In the genomic region with DNA sequence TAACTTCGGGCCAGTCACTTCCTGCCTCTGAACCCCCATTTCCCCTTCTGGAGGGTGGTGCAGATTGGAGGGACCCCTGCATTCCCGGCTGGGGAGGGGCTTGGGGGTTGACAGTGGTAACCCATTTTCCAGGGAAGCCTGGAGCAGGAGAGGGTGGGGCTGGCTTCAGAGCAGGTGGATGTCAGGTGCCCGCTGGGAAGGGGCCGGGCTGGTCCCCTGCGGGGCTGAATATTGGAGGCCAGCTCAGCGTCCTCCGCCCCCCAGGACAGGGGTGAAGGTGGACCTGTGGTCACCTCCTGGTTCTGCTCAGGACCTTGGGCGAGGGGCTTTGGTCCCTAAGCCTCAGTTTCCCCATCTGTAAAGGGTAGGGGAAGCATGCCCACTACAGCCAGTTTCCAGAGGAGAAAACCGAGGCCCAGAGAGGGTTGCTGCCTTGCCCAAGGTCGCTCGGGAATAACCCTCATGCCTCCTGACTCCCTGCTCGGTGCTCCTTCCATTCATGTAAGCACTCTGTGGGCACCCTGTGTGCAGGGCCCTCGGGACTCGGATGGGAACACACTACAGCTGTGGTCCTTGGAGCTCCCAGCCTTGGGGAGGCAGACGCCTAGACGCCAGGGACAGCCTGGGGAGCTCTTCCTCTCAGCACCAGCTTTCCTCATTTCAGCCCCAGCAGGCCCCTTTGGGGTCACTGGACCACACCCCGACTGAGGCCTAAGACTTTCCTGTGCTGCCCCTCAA, we compare ENCODE assay signal across 8 cellular contexts. TPM values are rescaled to one million over a fixed set of nuclear protein-coding genes. Genes with fewer than 3 reads are reported as not detected.
A peak's percentile ranks its signal among the peaks of the same experiment; 100 is the strongest.
DNase-seq lines count a peak whose midpoint lies in the region; TF ChIP-seq lines count a peak whose summit lies in the region.

No MANE protein-coding gene starts in this region.

- peak overlapping the region; percentile 76 for H2AFZ ChIP-seq in hepatocyte

- no peak for TF ChIP-seq CTCF in WI38 (IDR thresholded peaks at IDR 0.05; ENCODE audit: low read depth, low read length)
- no peak for TF ChIP-seq CTCF in hepatocyte (IDR thresholded peaks at IDR 0.05; ENCODE audit: poor library complexity)
- no peak for TF ChIP-seq CTCF in spleen (IDR thresholded peaks at IDR 0.05 in 8 of 11, conservative IDR thresholded peaks at IDR 0.05 in 3 of 11)

- H3K9me2 ChIP-seq in hepatocyte (replicated peaks; ENCODE audit: insufficient read depth) = no peaks in the 10 kb centered on the region

- H4K20me1 ChIP-seq in hepatocyte (ENCODE audit: insufficient read depth, poor library complexity, severe bottlenecking) = no peaks in the 10 kb centered on the region

- no peaks in the 10 kb centered on the region for H3K27me3 ChIP-seq in HAP-1 (ENCODE audit: low read depth)
- H3K27me3 ChIP-seq in hepatocyte = peaks cover 10% of the 10 kb centered on the region
- H3K27me3 ChIP-seq in spleen (replicated peaks in 1 of 7) = peaks cover 0 to 3% (median 0%) of the 10 kb centered on the region in 7 donors

- H3K4me3 ChIP-seq in HAP-1 = peak overlapping the region; percentile 84
- peak overlapping the region; percentile 75 for H3K4me3 ChIP-seq in WI38 (ENCODE audit: low read depth, low read length)
- H3K4me3 ChIP-seq in hepatocyte = peak overlapping the region; percentile 81
- H3K4me3 ChIP-seq in spleen = peak overlapping the region; percentile 74 to 99 (median 93)

- TF ChIP-seq POLR2A in spleen (IDR thresholded peaks at IDR 0.05) = no peak

- in situ Hi-C loops in HAP-1 (cut with MboI; ENCODE audit: low sequenced_read_pairs) = no loop called here

- H3K4me2 ChIP-seq in hepatocyte = peak overlapping the region; percentile 99

- H3K9me3 ChIP-seq in HAP-1 (no peaks in the 10 kb centered on the region), hepatocyte (ENCODE audit: low read depth) (no peaks in the 10 kb centered on the region), spleen (no peaks in the 10 kb centered on the region)

- H3K79me2 ChIP-seq in hepatocyte = no peaks in the 10 kb centered on the region

- WGBS in hepatocyte (ENCODE audit: low lambda C conversion rate, missing lambda C conversion rate) = 70% methylated on average over 15 of the region's 17 CpGs
- WGBS in spleen, 5 donors = 48 to 73% (median 65%) methylated on average over 11 to 17 of the region's 17 CpGs

- no peaks in the 10 kb centered on the region for H3K4me1 ChIP-seq in HAP-1
- H3K4me1 ChIP-seq in hepatocyte (ENCODE audit: insufficient read depth) = peaks cover 4% of the 10 kb centered on the region
- peaks cover 7 to 33% (median 18%) of the 10 kb centered on the region in 6 donors for H3K4me1 ChIP-seq in spleen

- DNase-seq in HAP-1 (ENCODE audit: low spot score in 2 of 2) (no peak), hepatocyte (ENCODE audit: low spot score) (no peak), spleen (no peak), inferior parietal cortex (ENCODE audit: extremely low spot score) (no peak), GF-D8 (lab: John Stamatoyannopoulos, UW) (no peak), KG1 (lab: John Stamatoyannopoulos, UW) (no peak), AG08395 (ENCODE audit: low spot score) (no peak)

- intact Hi-C loops in spleen (cut with DNase I; ENCODE audit: low total_unique reads) = no loop called here

- no peak overlapping the region for H3K27ac ChIP-seq in hepatocyte
- peak overlapping the region; percentile 55 to 93 (median 84) for H3K27ac ChIP-seq in spleen

- 0 out of 2 replicates have a peak, but pooled peaks cover 3% of the 10 kb centered on the region for H3K36me3 ChIP-seq in HAP-1 (replicated peaks)
- no peaks in the 10 kb centered on the region for H3K36me3 ChIP-seq in hepatocyte (replicated peaks; ENCODE audit: insufficient read depth, low read depth)
- peaks cover 4 to 44% (median 37%) of the 10 kb centered on the region in 6 donors for H3K36me3 ChIP-seq in spleen

RNA-seq across cellular contexts. Expression of gene MAN2B2, which starts 0.7 kb away (rescaled TPM):
- total RNA-seq in hepatocyte = 21.1 and 22.2 TPM in 2 replicates
- 21.4 and 24.0 TPM in 2 replicates for polyA plus RNA-seq in hepatocyte
- 10 to 100 TPM; 25.8 to 40.3 (median 34.0) TPM for total RNA-seq in spleen
- polyA plus RNA-seq in spleen = 10 to 100 TPM in 1 of 3 donors, 1 to 10 TPM in 2; 7.9 to 10.5 (median 9.0) TPM
